ENCODE assay signal across 8 cellular contexts in genomic region chr17:3913531-3914318, GRCh38. TPM values are rescaled to one million over a fixed set of nuclear protein-coding genes. Genes with fewer than 3 reads are reported as not detected.
DNase-seq lines count a peak whose midpoint lies in the region; ATAC-seq and TF ChIP-seq lines count a peak whose summit lies in the region.

No MANE protein-coding gene starts in this region.

- no peak for TF ChIP-seq POLR2A in upper lobe of left lung (IDR thresholded peaks at IDR 0.05)

- H3K4me3 ChIP-seq in CD8-positive, alpha-beta memory T cell (ENCODE audit: low read length), result no peak overlapping the region
- no peak overlapping the region for H3K4me3 ChIP-seq in SU-DHL-6 (ENCODE audit: insufficient read depth, low read length, poor library complexity, severe bottlenecking)
- H3K4me3 ChIP-seq in upper lobe of left lung, result peak overlapping the region in 2 of 4 donors; percentile 23 to 38

- WGBS in upper lobe of left lung, 2 donors, result 28 to 64% methylated on average over 6 to 16 of the region's 17 CpGs

- H3K4me1 ChIP-seq in CD8-positive, alpha-beta memory T cell (ENCODE audit: insufficient read depth, low read length), result peaks cover 54% of the 10 kb centered on the region
- H3K4me1 ChIP-seq in upper lobe of left lung, result peaks cover 26 to 41% (median 33%) of the 10 kb centered on the region in 4 donors

- H3K9me2 ChIP-seq in SU-DHL-6 (replicated peaks; ENCODE audit: insufficient read depth, low read length), result no peaks in the 10 kb centered on the region

- peak; percentile 94 for TF ChIP-seq RAD21 in Ishikawa (IDR thresholded peaks at IDR 0.05; ENCODE audit: low read depth)

- H3K9me3 ChIP-seq in CD8-positive, alpha-beta memory T cell (ENCODE audit: low read length), result no peaks in the 10 kb centered on the region
- H3K9me3 ChIP-seq in SU-DHL-6 (ENCODE audit: insufficient read depth, low read length), result no peaks in the 10 kb centered on the region
- no peaks in the 10 kb centered on the region for H3K9me3 ChIP-seq in upper lobe of left lung

- H3K4me3 Mint-ChIP-seq in CD8-positive, alpha-beta memory T cell, result peak overlapping the region in 2 of 7 donors; percentile 9 to 55

- no peaks in the 10 kb centered on the region for H3K27me3 Mint-ChIP-seq in CD8-positive, alpha-beta memory T cell

- H3K79me2 ChIP-seq in SU-DHL-6 (ENCODE audit: insufficient read depth, low read length), result no peaks in the 10 kb centered on the region

- ATAC-seq in GM19455 (IDR thresholded peaks at IDR 0.05; ENCODE audit: unreplicated experiment) (peak; percentile 57), Right ventricle myocardium inferior (peak; percentile 72), upper lobe of left lung (ENCODE audit: low FRiP score in 2 of 2) (peak; percentile 87 to 88)

- intact Hi-C loops in Right ventricle myocardium inferior (cut with DNase I), result loop anchor here (2.0 to 5.0 kb wide), 3 partner anchors 46 to 175 kb away; no protein-coding TSS in a partner anchor

- peak; percentile 98 for TF ChIP-seq CTCF in SU-DHL-6 (IDR thresholded peaks at IDR 0.05; ENCODE audit: insufficient read depth, low read length, poor library complexity, severe bottlenecking)
- peak; percentile 96 to 98 (median 97) for TF ChIP-seq CTCF in upper lobe of left lung (IDR thresholded peaks at IDR 0.05)

- H3K4me2 ChIP-seq in SU-DHL-6 (ENCODE audit: low read depth, low read length, poor library complexity, severe bottlenecking), result peak overlapping the region; percentile 47

- peaks cover 40 to 51% (median 45%) of the 10 kb centered on the region in 3 donors for H3K4me1 Mint-ChIP-seq in CD8-positive, alpha-beta memory T cell

- no peaks in the 10 kb centered on the region for H3K27me3 ChIP-seq in CD8-positive, alpha-beta memory T cell (ENCODE audit: insufficient read depth, low read length, poor library complexity, severe bottlenecking)
- no peaks in the 10 kb centered on the region for H3K27me3 ChIP-seq in SU-DHL-6 (ENCODE audit: low read length)
- H3K27me3 ChIP-seq in upper lobe of left lung, result no peaks in the 10 kb centered on the region

- DNase-seq in CD8-positive, alpha-beta memory T cell, result peak; percentile 71 to 85 (median 72)
- peak; percentile 77 for DNase-seq in activated naive CD4-positive, alpha-beta T cell treated with anti-CD3 and anti-CD28 coated beads, Interleukin-2, amount 50 U/mL, for 16 hours
- DNase-seq in Right ventricle myocardium inferior (ENCODE audit: missing footprints) (peak; percentile 92), pons (ENCODE audit: low spot score) (peak; percentile 63), upper lobe of left lung (peak in 1 of 2 donors; percentile 91)

- no peak overlapping the region for H2AFZ ChIP-seq in SU-DHL-6 (ENCODE audit: low read depth, low read length, severe bottlenecking)

- H3K36me3 ChIP-seq in CD8-positive, alpha-beta memory T cell (ENCODE audit: insufficient read depth, low read length), result no peaks in the 10 kb centered on the region
- H3K36me3 ChIP-seq in SU-DHL-6 (ENCODE audit: low read length), result no peaks in the 10 kb centered on the region
- no peaks in the 10 kb centered on the region for H3K36me3 ChIP-seq in upper lobe of left lung

- POLR2A ChIA-PET in CD8-positive, alpha-beta memory T cell (lab: Charles Lee), result interaction anchor here (0.6 to 0.8 kb wide), 2 partner anchors 11 to 52 kb away, joined by 3 read pairs; no protein-coding TSS in a partner anchor

- peak overlapping the region; percentile 7 to 93 (median 64) for H3K27ac Mint-ChIP-seq in CD8-positive, alpha-beta memory T cell

- H3K9ac ChIP-seq in SU-DHL-6 (ENCODE audit: low read length), result peak overlapping the region; percentile 24; the same call in 1 of the 2 replicates

- H4K20me1 ChIP-seq in SU-DHL-6 (ENCODE audit: low read depth, low read length), result no peaks in the 10 kb centered on the region

- peaks cover 10% of the 10 kb centered on the region for H3F3A ChIP-seq in SU-DHL-6 (ENCODE audit: insufficient read depth)

- CTCF ChIA-PET in CD8-positive, alpha-beta memory T cell (lab: Charles Lee), result interaction anchor here (0.6 to 6.3 kb wide), 38 partner anchors 9 to 176 kb away, joined by 3 to 61 read pairs (median 4); partner anchors contain the start of genes ATP2A3 and NCBP3

- H3K9me3 Mint-ChIP-seq in CD8-positive, alpha-beta memory T cell, result no peaks in the 10 kb centered on the region

- peak overlapping the region; percentile 1 for H3K27ac ChIP-seq in CD8-positive, alpha-beta memory T cell (ENCODE audit: low read depth, low read length)
- peak overlapping the region; percentile 83 for H3K27ac ChIP-seq in SU-DHL-6 (ENCODE audit: low read depth, low read length)
- H3K27ac ChIP-seq in upper lobe of left lung, result peak overlapping the region; percentile 57 to 89 (median 80)

- no peaks in the 10 kb centered on the region for H3K36me3 Mint-ChIP-seq in CD8-positive, alpha-beta memory T cell

- TF ChIP-seq EP300 in Ishikawa (IDR thresholded peaks at IDR 0.05; ENCODE audit: borderline replicate concordance) (no peak), upper lobe of left lung (IDR thresholded peaks at IDR 0.05) (no peak)

TF ChIP-seq in Ishikawa, 13 proteins besides CTCF, POLR2A, EP300 and RAD21:
- TF ChIP-seq TCF12 (IDR thresholded peaks at IDR 0.05; ENCODE audit: low read depth) (no peak), FOXM1 (IDR thresholded peaks at IDR 0.05; ENCODE audit: borderline replicate concordance, low read depth) (no peak), YY1 (IDR thresholded peaks at IDR 0.05; ENCODE audit: low read depth) (no peak), TAF1 (IDR thresholded peaks at IDR 0.05; ENCODE audit: low read depth) (no peak), CEBPB (IDR thresholded peaks at IDR 0.05) (no peak), ZBTB7A (IDR thresholded peaks at IDR 0.05; ENCODE audit: low read depth) (no peak), TEAD4 (IDR thresholded peaks at IDR 0.05) (no peak), USF1 (IDR thresholded peaks at IDR 0.05) (no peak)

RNA-seq across cellular contexts. Expression of gene P2RX1, which starts 2.5 kb away (rescaled TPM):
- under 1 TPM; 0.13 to 0.22 TPM for total RNA-seq in CD8-positive, alpha-beta memory T cell
- polyA plus RNA-seq in CD8-positive, alpha-beta memory T cell, result not detected
- total RNA-seq in Right ventricle myocardium inferior (0.16 TPM), upper lobe of left lung (10 to 100 TPM in 2 of 6 donors, 1 to 10 TPM in 4; 3.7 to 29.9 (median 9.4) TPM)

RNA-seq across cellular contexts. Expression of gene CAMKK1, which starts 20.9 kb away (rescaled TPM):
- 1 to 10 TPM; 2.3 to 2.7 TPM for total RNA-seq in CD8-positive, alpha-beta memory T cell
- polyA plus RNA-seq in CD8-positive, alpha-beta memory T cell, result 1.1 TPM
- total RNA-seq in Right ventricle myocardium inferior, result 3.8 TPM
- total RNA-seq in upper lobe of left lung, result 10 to 100 TPM in 4 of 6 donors, 1 to 10 TPM in 2; 4.9 to 23.0 (median 11.0) TPM

RNA-seq across cellular contexts. Expression of gene ATP2A3, which starts 50.5 kb away (rescaled TPM):
- total RNA-seq in CD8-positive, alpha-beta memory T cell, result 100 to 1,000 TPM; 108 to 111 TPM
- 105 TPM for polyA plus RNA-seq in CD8-positive, alpha-beta memory T cell
- 7.7 TPM for total RNA-seq in Right ventricle myocardium inferior
- 10 to 100 TPM; 27.9 to 82.8 (median 41.4) TPM for total RNA-seq in upper lobe of left lung

Comparison
In these comparisons a context has a peak if more than half of its experiments do, and no peak if none do; other contexts are left out.
1. H3K27ac ChIP-seq: peak in every context shown above with its lines; median percentile 83 in SU-DHL-6; 80 in upper lobe of left lung; 1 in CD8-positive, alpha-beta memory T cell.